Comparison of ENCODE assay signal across 8 cellular contexts in the genomic region with DNA sequence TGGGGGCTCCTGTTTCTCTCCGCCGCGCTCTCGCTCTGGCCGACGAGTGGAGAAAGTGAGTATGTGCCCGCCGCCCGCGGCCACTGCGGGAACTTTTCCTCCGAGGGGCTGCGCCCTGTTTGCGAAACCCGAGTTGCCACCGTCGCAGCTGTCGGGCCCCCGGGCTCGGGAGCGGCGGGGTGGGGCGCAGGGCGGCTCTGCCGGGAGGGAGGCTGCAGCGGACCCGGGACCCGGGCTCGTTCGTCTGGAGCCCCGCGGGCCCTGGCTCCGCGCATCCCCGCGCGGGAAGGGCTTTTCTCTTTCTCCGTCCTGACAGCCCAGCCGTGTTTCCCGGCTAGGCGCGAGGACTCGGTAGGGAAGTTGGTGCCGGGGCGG. TPM values are rescaled to one million over a fixed set of nuclear protein-coding genes. Genes with fewer than 3 reads are reported as not detected.
A peak's percentile ranks its signal among the peaks of the same experiment; 100 is the strongest.
DNase-seq lines count a peak whose midpoint lies in the region; ATAC-seq and TF ChIP-seq lines count a peak whose summit lies in the region.

No MANE protein-coding gene starts in this region.

- no peaks in the 10 kb centered on the region for H3K9me2 ChIP-seq in Karpas-422 (replicated peaks; ENCODE audit: insufficient read depth, low read length)

- no peaks in the 10 kb centered on the region for H3K27me3 ChIP-seq in lung (ENCODE audit: control insufficient read depth, insufficient read depth)
- H3K27me3 ChIP-seq in Karpas-422 (ENCODE audit: low read length): no peaks in the 10 kb centered on the region

- no peak for ATAC-seq in activated CD4-positive, CD25-positive, alpha-beta regulatory T cell treated with anti-CD3 and anti-CD28 coated beads, Interleukin-2, amount 50 U/mL, for 24 hours
- no peak for ATAC-seq in lung (ENCODE audit: insufficient read depth, low FRiP score)

- no peaks in the 10 kb centered on the region for H4K20me1 ChIP-seq in Karpas-422 (ENCODE audit: insufficient read depth, low read depth, low read length)

- H3K36me3 ChIP-seq in lung (ENCODE audit: control insufficient read depth in 2 of 2, insufficient read depth in 2 of 2, low read length in 2 of 2): no peaks in the 10 kb centered on the region
- no peaks in the 10 kb centered on the region for H3K36me3 ChIP-seq in Karpas-422 (ENCODE audit: insufficient read depth, low read length)

- DNase-seq in activated CD4-positive, CD25-positive, alpha-beta regulatory T cell treated with anti-CD3 and anti-CD28 coated beads, Interleukin-2, amount 50 U/mL, for 72 hours: peak; percentile 46
- peak; percentile 19 to 29 for DNase-seq in activated CD4-positive, alpha-beta T cell treated with anti-CD3 and anti-CD28 coated beads for 24 hours (ENCODE audit: low read depth in 2 of 2)
- DNase-seq in dermis blood vessel endothelial cell (peak; percentile 53), lung (ENCODE audit: low spot score) (peak; percentile 43), NCI-H1694 (lab: John Stamatoyannopoulos, UW) (no peak), Karpas-422 (no peak)
- peak; percentile 65 for DNase-seq in stimulated activated CD8-positive, alpha-beta memory T cell treated with anti-CD3 and anti-CD28 coated beads, Interleukin-4, amount 100 ng/mL, for 48 hours

- no peak for TF ChIP-seq CTCF in lung (IDR thresholded peaks at IDR 0.05; ENCODE audit: control extremely low read depth, extremely low read depth)

- H3K4me3 ChIP-seq in lung (peak overlapping the region; percentile 94), Karpas-422 (ENCODE audit: low read length) (no peak overlapping the region)

- H3K9me3 ChIP-seq in lung (ENCODE audit: control insufficient read depth in 2 of 2, insufficient read depth in 1 of 2, low read length in 1 of 2) (peaks cover 0 to 2% of the 10 kb centered on the region in 2 donors), Karpas-422 (ENCODE audit: low read length) (no peaks in the 10 kb centered on the region)

- H2AFZ ChIP-seq in Karpas-422 (ENCODE audit: low read length): no peak overlapping the region

- 0 to 1% methylated on average over 24 to 45 of the region's 45 CpGs for WGBS in lung, 2 donors

- H3K4me2 ChIP-seq in Karpas-422 (ENCODE audit: low read depth, low read length, poor library complexity, severe bottlenecking): no peak overlapping the region

- H3K4me1 ChIP-seq in lung (ENCODE audit: control insufficient read depth in 2 of 2, insufficient read depth in 2 of 2, low read length in 2 of 2) (peaks cover 1 to 3% of the 10 kb centered on the region in 2 donors), Karpas-422 (ENCODE audit: low read length) (peaks cover 9% of the 10 kb centered on the region)

- no peak overlapping the region for H3K9ac ChIP-seq in Karpas-422 (ENCODE audit: low read length)

- H3K79me2 ChIP-seq in Karpas-422 (ENCODE audit: low read length): no peaks in the 10 kb centered on the region

- H3K27ac ChIP-seq in lung (ENCODE audit: low read depth in 1 of 2, low read length in 1 of 2): peak overlapping the region; percentile 96 to 98
- H3K27ac ChIP-seq in Karpas-422 (ENCODE audit: low read length): no peak overlapping the region

RNA-seq across cellular contexts. Expression of a gene that starts 1.3 kb away (rescaled TPM):
- total RNA-seq in dermis blood vessel endothelial cell (65.3 and 93.5 TPM in 2 replicates), lung (100 to 1,000 TPM in 1 of 2 donors, 10 to 100 TPM in 1; 48.3 to 154 TPM)
- polyA plus RNA-seq in lung: 1 to 10 TPM; 5.9 to 7.0 TPM
- 0.56 and 5.4 TPM in 2 replicates for total RNA-seq in Karpas-422 (2014; rRNA removed; shearing (Covaris generic); ENCODE audit: low replicate concordance)

Comparison
In these comparisons a context has a peak if more than half of its experiments do, and no peak if none do; other contexts are left out.
1. DNase-seq: peak in activated CD4-positive, CD25-positive, alpha-beta regulatory T cell treated with anti-CD3 and anti-CD28 coated beads, Interleukin-2, amount 50 U/mL, for 72 hours (single experiment), activated CD4-positive, alpha-beta T cell treated with anti-CD3 and anti-CD28 coated beads for 24 hours (2 of 2), dermis blood vessel endothelial cell (single experiment), lung (single experiment) and stimulated activated CD8-positive, alpha-beta memory T cell treated with anti-CD3 and anti-CD28 coated beads, Interleukin-4, amount 100 ng/mL, for 48 hours (single experiment); none in NCI-H1694 (single experiment) and Karpas-422 (single experiment).